In the genomic region with DNA sequence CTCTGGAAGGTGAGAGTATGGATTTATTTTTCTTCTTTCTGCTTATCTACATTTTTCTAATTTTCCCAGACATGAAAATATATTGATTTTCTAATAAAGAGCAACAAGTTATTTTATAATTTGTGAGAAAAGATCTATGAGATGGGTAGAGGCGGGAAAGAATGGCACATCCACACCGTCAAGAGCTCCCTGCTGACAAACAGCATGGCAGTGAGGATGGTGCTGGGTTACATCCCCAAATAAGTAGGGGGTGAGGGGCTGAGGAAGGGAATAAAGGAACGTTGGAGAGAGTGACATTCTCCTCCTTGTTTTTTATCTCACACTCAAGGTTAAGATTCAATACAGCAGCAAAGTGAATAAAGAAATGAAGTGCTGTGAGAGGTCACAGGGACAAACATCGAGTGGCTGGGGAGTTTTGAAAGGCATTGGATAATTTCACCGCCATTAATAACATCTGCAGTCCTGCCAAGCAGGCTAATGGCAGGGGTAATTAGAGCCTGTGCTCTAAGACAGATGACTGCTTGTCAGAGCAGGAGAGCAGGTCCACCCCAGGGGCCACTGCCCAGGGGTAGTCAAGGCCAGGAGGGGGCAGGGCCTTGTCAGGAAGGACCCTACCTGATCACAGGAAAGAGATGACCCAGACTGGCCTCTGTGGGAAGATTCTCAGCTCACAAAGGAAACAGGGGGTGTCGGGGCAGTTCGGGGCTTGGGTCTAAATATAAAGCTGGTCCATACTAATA, we compare ENCODE assay signal across 1 cellular context.
TF ChIP-seq lines count a peak whose summit lies in the region.

No MANE protein-coding gene starts in this region.

TF ChIP-seq in GM23338, 12 proteins besides CTCF, POLR2A, EP300 and RAD21 (continued from another document):
- TF ChIP-seq ZNF462 (CRISPR knock-in tag; IDR thresholded peaks at IDR 0.05) (no peak), POLR2AphosphoS5 (IDR thresholded peaks at IDR 0.05; ENCODE audit: low read depth) (no peak), CREB1 (CRISPR knock-in tag; IDR thresholded peaks at IDR 0.05; ENCODE audit: low read depth) (no peak), EZH2 (IDR thresholded peaks at IDR 0.05; ENCODE audit: low read depth, unreplicated experiment) (no peak), EZH2phosphoT487 (IDR thresholded peaks at IDR 0.05; ENCODE audit: unreplicated experiment) (no peak), ZNF114 (CRISPR knock-in tag; IDR thresholded peaks at IDR 0.05) (no peak), STAT1 (IDR thresholded peaks at IDR 0.05; ENCODE audit: unreplicated experiment) (no peak)
- TF ChIP-seq, protein P1, sequence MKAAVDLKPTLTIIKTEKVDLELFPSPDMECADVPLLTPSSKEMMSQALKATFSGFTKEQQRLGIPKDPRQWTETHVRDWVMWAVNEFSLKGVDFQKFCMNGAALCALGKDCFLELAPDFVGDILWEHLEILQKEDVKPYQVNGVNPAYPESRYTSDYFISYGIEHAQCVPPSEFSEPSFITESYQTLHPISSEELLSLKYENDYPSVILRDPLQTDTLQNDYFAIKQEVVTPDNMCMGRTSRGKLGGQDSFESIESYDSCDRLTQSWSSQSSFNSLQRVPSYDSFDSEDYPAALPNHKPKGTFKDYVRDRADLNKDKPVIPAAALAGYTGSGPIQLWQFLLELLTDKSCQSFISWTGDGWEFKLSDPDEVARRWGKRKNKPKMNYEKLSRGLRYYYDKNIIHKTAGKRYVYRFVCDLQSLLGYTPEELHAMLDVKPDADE (IDR thresholded peaks at IDR 0.05), result no peak
